Comparison of ENCODE assay signal across 9 cellular contexts in the genomic region with DNA sequence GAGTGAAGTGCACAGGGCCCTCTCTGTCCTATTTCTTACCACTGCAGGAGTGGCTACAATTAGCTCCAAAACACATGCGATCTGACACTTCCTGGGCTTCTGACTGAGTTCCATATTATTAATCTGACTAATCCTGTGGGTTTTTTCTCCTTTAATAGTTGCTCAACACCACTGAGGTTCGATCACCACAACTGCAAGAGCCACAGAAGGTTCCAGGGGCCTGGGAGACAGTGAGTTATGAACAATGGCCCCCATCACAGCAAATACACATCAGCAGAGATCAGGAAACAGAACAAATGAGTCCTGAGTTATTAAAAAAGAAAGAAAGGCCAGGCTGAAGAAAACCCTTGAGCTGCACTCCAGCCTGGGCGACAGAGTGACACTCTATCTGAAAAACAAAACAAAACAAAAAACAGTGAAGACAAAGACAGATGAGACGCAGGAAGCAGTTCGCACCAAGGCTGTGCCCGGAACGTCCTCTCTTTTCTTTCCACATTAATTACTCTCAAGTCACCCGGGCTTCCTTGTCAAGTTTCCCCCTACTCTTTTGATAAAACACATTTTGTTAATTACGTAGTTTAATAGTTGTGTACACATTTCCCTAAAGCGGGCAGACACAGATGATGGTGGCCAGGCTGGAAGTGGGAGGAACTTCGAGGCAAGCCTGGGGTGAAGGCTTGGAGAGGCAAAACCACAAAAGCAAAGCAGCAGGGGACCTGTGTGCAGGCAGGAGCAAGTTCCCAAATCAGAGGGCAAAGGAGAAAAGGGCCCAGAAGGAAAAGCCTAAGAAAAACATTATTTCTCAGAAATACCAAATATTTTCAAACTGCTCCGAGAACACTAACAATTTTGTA. TPM values are rescaled to one million over a fixed set of nuclear protein-coding genes. Genes with fewer than 3 reads are reported as not detected.
A peak's percentile ranks its signal among the peaks of the same experiment; 100 is the strongest.
DNase-seq lines count a peak whose midpoint lies in the region; ATAC-seq and TF ChIP-seq lines count a peak whose summit lies in the region.
"Had no signal": no experiment of that assay in that cellular context is flagged by ENCODE, and none has a peak within 500 bp of the region (broad histone marks: within the 10 kb centered on the region; RNA-seq: fewer than 3 reads in every experiment).

No MANE protein-coding gene starts in this region.

- CTCF ChIA-PET in activated naive CD4-positive, alpha-beta T cell treated with anti-CD3 and anti-CD28 coated beads, Interleukin-2, amount 10 ng/mL, durations not matched to agents 7 days and 5 days (lab: Charles Lee), result no interaction called here

- H3K9me3 ChIP-seq in ectodermal cell (ENCODE audit: control insufficient read depth, low read length) (no peaks in the 10 kb centered on the region), psoas muscle (no peaks in the 10 kb centered on the region), gastroesophageal sphincter (no peaks in the 10 kb centered on the region)

- H3K36me3 ChIP-seq in H7 (replicated peaks; ENCODE audit: control insufficient read depth, insufficient read depth, low read length), result no peaks in the 10 kb centered on the region; the same call in 1 of the 2 replicates
- no peaks in the 10 kb centered on the region for H3K36me3 ChIP-seq in ectodermal cell (ENCODE audit: control insufficient read depth, insufficient read depth, low read length)
- H3K36me3 ChIP-seq in psoas muscle (ENCODE audit: insufficient read depth in 1 of 2, low read depth in 1 of 2), result peaks cover 0 to 12% of the 10 kb centered on the region in 2 donors
- peaks cover 0 to 20% of the 10 kb centered on the region in 2 donors for H3K36me3 ChIP-seq in gastroesophageal sphincter

- no peaks in the 10 kb centered on the region for H3K9me3 Mint-ChIP-seq in activated naive CD4-positive, alpha-beta T cell treated with anti-CD3 and anti-CD28 coated beads, Interleukin-2, amount 10 ng/mL, durations not matched to agents 7 days and 5 days

- H3K27me3 ChIP-seq in H7 (ENCODE audit: control insufficient read depth, insufficient read depth, low read length) (no peaks in the 10 kb centered on the region), ectodermal cell (ENCODE audit: control insufficient read depth, insufficient read depth, low read length, poor library complexity, severe bottlenecking) (no peaks in the 10 kb centered on the region), psoas muscle (ENCODE audit: insufficient read depth in 3 of 3, low read length in 2 of 3) (no peaks in the 10 kb centered on the region), gastroesophageal sphincter (no peaks in the 10 kb centered on the region)

- peaks cover 17% of the 10 kb centered on the region for H3K4me1 ChIP-seq in ectodermal cell (ENCODE audit: control insufficient read depth, insufficient read depth, low read length)
- H3K4me1 ChIP-seq in psoas muscle, result peaks cover 17% of the 10 kb centered on the region
- H3K4me1 ChIP-seq in gastroesophageal sphincter, result peaks cover 0 to 65% (median 23%) of the 10 kb centered on the region in 3 donors

- no peak overlapping the region for H3K4me3 Mint-ChIP-seq in activated naive CD4-positive, alpha-beta T cell treated with anti-CD3 and anti-CD28 coated beads, Interleukin-2, amount 10 ng/mL, durations not matched to agents 7 days and 5 days

- 52 to 58% methylated on average over 12 of the region's 12 CpGs for WGBS in ectodermal cell, 2 experiments
- 56 to 71% (median 60%) methylated on average over 12 of the region's 12 CpGs for WGBS in psoas muscle, 3 donors
- WGBS in gastroesophageal sphincter (ENCODE audit: low coverage in 1 of 2), 2 donors, result 43 to 53% methylated on average over 8 to 12 of the region's 12 CpGs

- intact Hi-C loops in psoas muscle (cut with DNase I), result no loop called here

- peaks cover 11% of the 10 kb centered on the region for H3K4me1 Mint-ChIP-seq in activated naive CD4-positive, alpha-beta T cell treated with anti-CD3 and anti-CD28 coated beads, Interleukin-2, amount 10 ng/mL, durations not matched to agents 7 days and 5 days

- H3K36me3 Mint-ChIP-seq in activated naive CD4-positive, alpha-beta T cell treated with anti-CD3 and anti-CD28 coated beads, Interleukin-2, amount 10 ng/mL, durations not matched to agents 7 days and 5 days, result no peaks in the 10 kb centered on the region

- no peak for ATAC-seq in psoas muscle
- no peak for ATAC-seq in gastroesophageal sphincter
- no peak for ATAC-seq in GM18873 (IDR thresholded peaks at IDR 0.05; ENCODE audit: low FRiP score, unreplicated experiment)
- ATAC-seq: HepG2 had no signal

- peak overlapping the region; percentile 64 for H3K27ac ChIP-seq in ectodermal cell (ENCODE audit: insufficient read depth, low read depth, low read length, poor library complexity, severe bottlenecking)
- H3K27ac ChIP-seq in psoas muscle, result peak overlapping the region; percentile 9
- no peak overlapping the region for H3K27ac ChIP-seq in gastroesophageal sphincter

- TF ChIP-seq CTCF in psoas muscle (IDR thresholded peaks at IDR 0.05), result no peak
- TF ChIP-seq CTCF in gastroesophageal sphincter (IDR thresholded peaks at IDR 0.05), result no peak

- DNase-seq in H7 (peak; percentile 78), NCI-H345 treated with DMSO at 0.1 percent for 48 hours (lab: John Stamatoyannopoulos, UW; ENCODE audit: unreplicated experiment) (peak; percentile 40), psoas muscle (no peak), NOMO-1 treated with DMSO at 0.1 percent for 48 hours (lab: John Stamatoyannopoulos, UW; ENCODE audit: unreplicated experiment) (no peak)
- DNase-seq in activated naive CD4-positive, alpha-beta T cell treated with anti-CD3 and anti-CD28 coated beads, Interleukin-2, amount 10 ng/mL, durations not matched to agents 7 days and 5 days, result no peak

- TF ChIP-seq POLR2A in gastroesophageal sphincter (IDR thresholded peaks at IDR 0.05), result no peak

- TF ChIP-seq EP300 in gastroesophageal sphincter (IDR thresholded peaks at IDR 0.05), result no peak

- H3K4me3 ChIP-seq in H7 (ENCODE audit: insufficient read depth, low read depth, low read length), result no peak overlapping the region
- H3K4me3 ChIP-seq in ectodermal cell (ENCODE audit: insufficient read depth, low read depth, low read length), result no peak overlapping the region
- H3K4me3 ChIP-seq in psoas muscle, result no peak overlapping the region
- H3K4me3 ChIP-seq in gastroesophageal sphincter, result no peak overlapping the region

- peaks cover 5% of the 10 kb centered on the region for H3K27me3 Mint-ChIP-seq in activated naive CD4-positive, alpha-beta T cell treated with anti-CD3 and anti-CD28 coated beads, Interleukin-2, amount 10 ng/mL, durations not matched to agents 7 days and 5 days

- no peak overlapping the region for H3K27ac Mint-ChIP-seq in activated naive CD4-positive, alpha-beta T cell treated with anti-CD3 and anti-CD28 coated beads, Interleukin-2, amount 10 ng/mL, durations not matched to agents 7 days and 5 days

RNA-seq across cellular contexts. Expression of gene CDC42BPB, which starts 42.7 kb away (rescaled TPM):
- 56.1 and 59.8 TPM in 2 replicates for total RNA-seq in H7 (2014; rRNA removed; shearing (Covaris generic))
- polyA plus RNA-seq in ectodermal cell (2013, experiment 1 of 4), result 93.2 TPM
- polyA plus RNA-seq in ectodermal cell (2013, experiment 2 of 4), result 92.6 TPM
- polyA plus RNA-seq in ectodermal cell (2013, experiment 3 of 4), result 65.3 TPM
- 77.2 TPM for polyA plus RNA-seq in ectodermal cell (2013, experiment 4 of 4)
- total RNA-seq in psoas muscle, result 10 to 100 TPM; 34.2 to 57.4 (median 40.1) TPM
- polyA plus RNA-seq in psoas muscle, result 10 to 100 TPM; 20.2 to 43.8 (median 39.6) TPM
- 100 to 1,000 TPM in 1 of 4 donors, 10 to 100 TPM in 3; 86.7 to 151 (median 97.3) TPM for total RNA-seq in gastroesophageal sphincter

Comparison
In these comparisons a context has a peak if more than half of its experiments do, and no peak if none do; other contexts are left out.
1. DNase-seq: peak in H7 (single experiment) and NCI-H345 treated with DMSO at 0.1 percent for 48 hours (single experiment); none in psoas muscle (0 of 2), NOMO-1 treated with DMSO at 0.1 percent for 48 hours (single experiment) and activated naive CD4-positive, alpha-beta T cell treated with anti-CD3 and anti-CD28 coated beads, Interleukin-2, amount 10 ng/mL, durations not matched to agents 7 days and 5 days (single experiment).
2. H3K27ac ChIP-seq: peak in ectodermal cell (single experiment) and psoas muscle (single experiment); none in gastroesophageal sphincter (0 of 4).